In the genomic region with DNA sequence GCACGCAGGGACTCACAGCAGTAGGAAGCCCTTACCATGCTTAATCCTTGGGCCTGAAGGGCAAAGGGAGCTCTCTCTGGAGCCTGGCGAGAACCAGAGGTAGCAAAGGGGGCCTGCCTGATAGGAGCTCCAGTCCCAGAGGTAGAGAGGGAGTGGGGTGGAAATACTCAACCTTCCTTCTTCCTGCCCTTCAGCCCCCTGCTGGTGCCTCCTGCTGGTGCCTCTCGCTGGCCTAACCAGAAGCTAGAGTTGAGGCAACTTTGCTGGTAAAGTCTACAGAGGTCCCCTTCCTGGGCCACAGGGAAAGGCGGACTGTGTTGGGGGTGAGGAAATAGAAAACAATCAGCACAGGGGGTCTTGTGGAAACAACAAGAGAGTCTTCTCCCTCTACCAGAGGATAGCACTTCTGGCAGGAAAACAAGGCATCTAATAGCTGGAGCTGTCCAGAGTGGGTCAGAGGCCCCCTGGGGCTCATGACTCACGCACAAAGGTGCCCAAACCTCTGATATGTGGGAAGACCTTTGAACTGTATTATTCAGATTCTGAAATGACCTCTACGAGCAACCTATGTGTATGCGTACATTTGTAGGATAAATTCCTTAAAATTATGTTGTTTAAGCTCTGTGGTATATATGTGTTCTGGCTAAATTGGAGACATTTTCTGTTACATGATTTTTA, we compare ENCODE assay signal across 15 cellular contexts.
DNase-seq lines count a peak whose midpoint lies in the region; ATAC-seq, FAIRE-seq and TF ChIP-seq lines count a peak whose summit lies in the region.
"Had no signal": no experiment of that assay in that cellular context is flagged by ENCODE, and none has a peak within 500 bp of the region (broad histone marks: within the 10 kb centered on the region; RNA-seq: fewer than 3 reads in every experiment).

No MANE protein-coding gene starts in this region.

- H3K4me2 ChIP-seq in DOHH2 (ENCODE audit: low read length) (no peak overlapping the region), Loucy (ENCODE audit: low read depth, low read length, poor library complexity, severe bottlenecking) (no peak overlapping the region), endothelial cell of umbilical vein (ENCODE audit: insufficient read depth, low read length) (no peak overlapping the region)

- H3K27me3 ChIP-seq in DOHH2 (ENCODE audit: control insufficient read depth, low read length) (no peaks in the 10 kb centered on the region), Loucy (ENCODE audit: insufficient read depth, low read length, poor library complexity, severe bottlenecking) (no peaks in the 10 kb centered on the region), endothelial cell of umbilical vein (ENCODE audit: control insufficient read depth in 2 of 2, insufficient read depth in 2 of 2, low read length in 2 of 2) (no peaks in the 10 kb centered on the region)
- H3K27me3 ChIP-seq: left lung had no signal

- no peaks in the 10 kb centered on the region for H3K9me1 ChIP-seq in endothelial cell of umbilical vein (replicated peaks; ENCODE audit: control insufficient read depth, extremely low read depth, insufficient read depth, low read length)

- no peak for DNase-seq in endothelial cell of umbilical vein (ENCODE audit: low read depth, low spot score)
- no peak for DNase-seq in mucosa of descending colon
- no peak for DNase-seq in GM10248 (ENCODE audit: extremely low spot score)
- DNase-seq in stimulated activated CD4-positive, alpha-beta T cell treated with anti-CD3 and anti-CD28 coated beads, Interleukin-4, amount 100 ng/mL, for 4 hours: no peak
- DNase-seq: activated CD4-positive, alpha-beta memory T cell treated with anti-CD3 and anti-CD28 coated beads for 36 hours; activated naive CD4-positive, alpha-beta T cell; foreskin melanocyte; NCI-H1930; occipital lobe; stimulated activated naive CD4-positive, alpha-beta T cell had no signal

- ATAC-seq in mucosa of descending colon (peak; percentile 71), GM21529 (IDR thresholded peaks at IDR 0.05; ENCODE audit: unreplicated experiment) (no peak), GM19324 (IDR thresholded peaks at IDR 0.05; ENCODE audit: low FRiP score, unreplicated experiment) (no peak)

- H3K36me3 ChIP-seq in DOHH2 (ENCODE audit: control insufficient read depth, low read length): no peaks in the 10 kb centered on the region
- no peaks in the 10 kb centered on the region for H3K36me3 ChIP-seq in Loucy (ENCODE audit: insufficient read depth, low read length)
- H3K36me3 ChIP-seq in endothelial cell of umbilical vein (ENCODE audit: control insufficient read depth in 2 of 2, extremely low read depth in 1 of 2, insufficient read depth in 2 of 2, low read length in 2 of 2): no peaks in the 10 kb centered on the region
- no peaks in the 10 kb centered on the region for H3K36me3 ChIP-seq in mucosa of descending colon (ENCODE audit: low read depth)
- H3K36me3 ChIP-seq: left lung had no signal

- H3K79me2 ChIP-seq in DOHH2 (ENCODE audit: control insufficient read depth, low read length): no peaks in the 10 kb centered on the region
- no peaks in the 10 kb centered on the region for H3K79me2 ChIP-seq in Loucy (ENCODE audit: insufficient read depth, low read length)
- no peaks in the 10 kb centered on the region for H3K79me2 ChIP-seq in endothelial cell of umbilical vein (ENCODE audit: control insufficient read depth, insufficient read depth, low read length)

- TF ChIP-seq CTCF in DOHH2 (IDR thresholded peaks at IDR 0.05; ENCODE audit: low read depth, low read length, poor library complexity, severe bottlenecking) (peak; percentile 46), Loucy (conservative IDR thresholded peaks at IDR 0.05; ENCODE audit: low read length) (peak; percentile 41), endothelial cell of umbilical vein (IDR thresholded peaks at IDR 0.05; ENCODE audit: extremely low read depth in 1 of 2, insufficient read depth in 1 of 2, low read depth in 1 of 2, low read length in 2 of 2) (no peak), mucosa of descending colon (IDR thresholded peaks at IDR 0.05) (no peak), GM10248 (IDR thresholded peaks at IDR 0.05; ENCODE audit: control extremely low read depth, extremely low read depth, low read depth, missing control alignments) (no peak)

- TF ChIP-seq POLR2A in endothelial cell of umbilical vein (IDR thresholded peaks at IDR 0.05; ENCODE audit: low read depth, low read length): no peak

- no TSS peak for BruUV-seq in endothelial cell of umbilical vein (replicated peaks; lab: Mats Ljungman, UMichigan)

- H2AFZ ChIP-seq in Loucy (ENCODE audit: low read length) (no peak overlapping the region), endothelial cell of umbilical vein (ENCODE audit: low read depth, low read length) (no peak overlapping the region)

- no peaks in the 10 kb centered on the region for H3F3A ChIP-seq in DOHH2 (ENCODE audit: control insufficient read depth, insufficient read depth)
- H3F3A ChIP-seq in Loucy (ENCODE audit: low read depth): no peaks in the 10 kb centered on the region

- peak; percentile 28 for FAIRE-seq in endothelial cell of umbilical vein (lab: Jason Lieb, UNC)

- H3K9ac ChIP-seq in Loucy (ENCODE audit: low read depth, low read length, poor library complexity, severe bottlenecking): no peak overlapping the region
- H3K9ac ChIP-seq in endothelial cell of umbilical vein (replicated peaks; ENCODE audit: extremely low read depth, insufficient read depth, low read length): no peak overlapping the region

- H3K9me2 ChIP-seq in DOHH2 (replicated peaks; ENCODE audit: control insufficient read depth, low read length) (no peaks in the 10 kb centered on the region), Loucy (replicated peaks; ENCODE audit: low read depth, low read length) (no peaks in the 10 kb centered on the region)

- CTCF ChIA-PET in endothelial cell of umbilical vein (lab: Charles Lee): interaction anchor here (1.1 to 3.6 kb wide), 3 partner anchors 13 to 319 kb away, joined by 5 to 19 read pairs (median 6); no protein-coding TSS in a partner anchor
- CTCF ChIA-PET in GM10248 (lab: Yijun Ruan, JAX): interaction anchor here (2.0 kb wide), 1 partner anchor 13 kb away, joined by 6 read pairs; no protein-coding TSS in a partner anchor

- H3K4me3 ChIP-seq in DOHH2 (ENCODE audit: low read length) (no peak overlapping the region), Loucy (ENCODE audit: low read length, poor library complexity, severe bottlenecking) (no peak overlapping the region), endothelial cell of umbilical vein (replicated peaks in 1 of 3; ENCODE audit: insufficient read depth in 1 of 3, low read depth in 1 of 3, low read length in 3 of 3) (no peak overlapping the region), mucosa of descending colon (no peak overlapping the region)
- H3K4me3 ChIP-seq: left lung had no signal

- H3K9me3 ChIP-seq in DOHH2 (ENCODE audit: control insufficient read depth, insufficient read depth, low read length) (no peaks in the 10 kb centered on the region; the same call in 1 of the 2 replicates), Loucy (ENCODE audit: insufficient read depth, low read depth, low read length) (no peaks in the 10 kb centered on the region), endothelial cell of umbilical vein (replicated peaks; ENCODE audit: control insufficient read depth, insufficient read depth, low read length) (no peaks in the 10 kb centered on the region), mucosa of descending colon (no peaks in the 10 kb centered on the region)
- H3K9me3 ChIP-seq: left lung had no signal

- H3K4me1 ChIP-seq in DOHH2 (ENCODE audit: control insufficient read depth, low read length) (no peaks in the 10 kb centered on the region), Loucy (ENCODE audit: insufficient read depth, low read length, poor library complexity, severe bottlenecking) (peaks cover 6% of the 10 kb centered on the region), endothelial cell of umbilical vein (ENCODE audit: control insufficient read depth, extremely low read depth, insufficient read depth, low read length) (no peaks in the 10 kb centered on the region), mucosa of descending colon (ENCODE audit: low read depth) (peaks cover 8% of the 10 kb centered on the region)

- intact Hi-C loops in endothelial cell of umbilical vein (cut with micrococcal nuclease) (no loop called here), mucosa of descending colon (cut with DNase I, micrococcal nuclease) (no loop called here)

- POLR2A ChIA-PET in endothelial cell of umbilical vein (lab: Charles Lee): no interaction called here
- POLR2A ChIA-PET in GM10248 (lab: Yijun Ruan, JAX): no interaction called here

- dilution Hi-C loops in endothelial cell of umbilical vein (cut with MboI; ENCODE audit: extremely low pct_ligation_motif_present, low sequenced_read_pairs): no loop called here

- no peaks in the 10 kb centered on the region for H4K20me1 ChIP-seq in DOHH2 (ENCODE audit: control insufficient read depth, insufficient read depth, low read depth, low read length)
- no peaks in the 10 kb centered on the region for H4K20me1 ChIP-seq in Loucy (ENCODE audit: insufficient read depth, low read length, poor library complexity, severe bottlenecking)
- H4K20me1 ChIP-seq in endothelial cell of umbilical vein (replicated peaks; ENCODE audit: control insufficient read depth, extremely low read depth, insufficient read depth, low read length): no peaks in the 10 kb centered on the region

- H3K27ac ChIP-seq in DOHH2 (ENCODE audit: low read depth, low read length) (no peak overlapping the region), endothelial cell of umbilical vein (ENCODE audit: insufficient read depth, low read depth, low read length) (no peak overlapping the region)

TF ChIP-seq in endothelial cell of umbilical vein, 7 proteins besides CTCF, POLR2A, EP300 and RAD21:
- no peak for TF ChIP-seq JUN (IDR thresholded peaks at IDR 0.05; ENCODE audit: borderline replicate concordance, insufficient read depth, insufficient read length, low read depth)
- TF ChIP-seq EZH2 (IDR thresholded peaks at IDR 0.05; ENCODE audit: borderline replicate concordance, low read depth, low read length, severe bottlenecking): no peak
- no peak for TF ChIP-seq FOS (IDR thresholded peaks at IDR 0.05; ENCODE audit: borderline replicate concordance, insufficient read depth, low read length)
- TF ChIP-seq MYC (IDR thresholded peaks at IDR 0.05; ENCODE audit: low read depth, low read length): no peak
- TF ChIP-seq, protein P1, sequence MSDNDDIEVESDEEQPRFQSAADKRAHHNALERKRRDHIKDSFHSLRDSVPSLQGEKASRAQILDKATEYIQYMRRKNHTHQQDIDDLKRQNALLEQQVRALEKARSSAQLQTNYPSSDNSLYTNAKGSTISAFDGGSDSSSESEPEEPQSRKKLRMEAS (IDR thresholded peaks at IDR 0.05; ENCODE audit: insufficient read depth, insufficient read length): no peak
- TF ChIP-seq GATA2 (IDR thresholded peaks at IDR 0.05; ENCODE audit: insufficient read depth, insufficient read length, low read depth, low read length): no peak
- no peak for TF ChIP-seq POLR2AphosphoS5 (IDR thresholded peaks at IDR 0.05; ENCODE audit: insufficient read depth, low read depth, low read length)

Comparison
In these comparisons a context has a peak if more than half of its experiments do, and no peak if none do; other contexts are left out.
1. CTCF ChIP-seq: peak in DOHH2 (single experiment) and Loucy (single experiment); none in endothelial cell of umbilical vein (0 of 2), mucosa of descending colon (single experiment) and GM10248 (single experiment).